Comparison of ENCODE assay signal across 15 cellular contexts in genomic region chr12:31900271-31900670, GRCh38. TPM values are rescaled to one million over a fixed set of nuclear protein-coding genes. Genes with fewer than 3 reads are reported as not detected.
A peak's percentile ranks its signal among the peaks of the same experiment; 100 is the strongest.
DNase-seq lines count a peak whose midpoint lies in the region; ATAC-seq, FAIRE-seq and TF ChIP-seq lines count a peak whose summit lies in the region.
"Had no signal": no experiment of that assay in that cellular context is flagged by ENCODE, and none has a peak within 500 bp of the region (broad histone marks: within the 10 kb centered on the region; RNA-seq: fewer than 3 reads in every experiment).

No MANE protein-coding gene starts in this region.

- H3K4me1 ChIP-seq in K562 (replicated peaks in 1 of 2; ENCODE audit: control insufficient read depth in 2 of 2, insufficient read depth in 2 of 2, low read length in 2 of 2) (peaks cover 19 to 21% of the 10 kb centered on the region in 2 experiments), GM23248 (ENCODE audit: insufficient read depth) (no peaks in the 10 kb centered on the region)

- in situ Hi-C loops in K562 (cut with MboI), result no loop called here
- in situ Hi-C loops in GM23248 (cut with MboI), result no loop called here

- H3K4me2 ChIP-seq in K562 (ENCODE audit: insufficient read depth, low read length), result no peak overlapping the region
- no peak overlapping the region for H3K4me2 ChIP-seq in GM23248 (ENCODE audit: unreplicated experiment)

- H4K20me1 ChIP-seq in K562 (replicated peaks; ENCODE audit: control insufficient read depth, insufficient read depth, low read length) (no peaks in the 10 kb centered on the region), GM23248 (ENCODE audit: insufficient read depth) (no peaks in the 10 kb centered on the region)

- POLR2A ChIA-PET in activated CD8-positive, alpha-beta T cell treated with anti-CD3 and anti-CD28 coated beads, Interleukin-2, amount 10 ng/mL, durations not matched to agents 7 days and 5 days (lab: Charles Lee), result no interaction called here
- POLR2A ChIA-PET in activated CD8-positive, alpha-beta T cell treated with anti-CD3 and anti-CD28 coated beads for 36 hours (lab: Charles Lee), result no interaction called here
- POLR2A ChIA-PET in K562 (lab: Yijun Ruan, JAX), result no interaction called here

- no peak for DNase-seq in activated CD8-positive, alpha-beta T cell treated with anti-CD3 and anti-CD28 coated beads, Interleukin-2, amount 10 ng/mL, durations not matched to agents 7 days and 5 days
- no peak for DNase-seq in activated CD8-positive, alpha-beta T cell treated with anti-CD3 and anti-CD28 coated beads for 36 hours
- DNase-seq in NB4 (ENCODE audit: low read depth) (peak; percentile 62), K562 (ENCODE audit: extremely low read depth in 1 of 4, low spot score in 3 of 4) (no peak), renal cortical epithelial cell (ENCODE audit: low read depth) (peak; percentile 9), GM23248 (no peak), MG63 (no peak), DMS53 treated with DMSO at 0.1 percent for 48 hours (lab: John Stamatoyannopoulos, UW; ENCODE audit: unreplicated experiment) (no peak)
- DNase-seq: CD4-positive, CD25-positive, alpha-beta regulatory T cell; DMS53; NCI-H1048; NCI-H524 treated with DMSO at 0.1 percent for 48 hours; PC-3; right lobe of liver had no signal

- H2AFZ ChIP-seq in K562 (ENCODE audit: low read depth, low read length) (no peak overlapping the region), GM23248 (no peak overlapping the region)

- no peak for TF ChIP-seq CTCF in activated CD8-positive, alpha-beta T cell treated with anti-CD3 and anti-CD28 coated beads for 36 hours (IDR thresholded peaks at IDR 0.05)
- TF ChIP-seq CTCF in NB4 (IDR thresholded peaks at IDR 0.05; ENCODE audit: low read depth, low read length) (no peak), K562 (IDR thresholded peaks at IDR 0.05 in 2 of 3, conservative IDR thresholded peaks at IDR 0.05 in 1 of 3; ENCODE audit: insufficient read depth in 2 of 3, low read depth in 1 of 3, low read length in 3 of 3) (no peak)

- peak overlapping the region; percentile 44 for H3K27ac Mint-ChIP-seq in activated CD8-positive, alpha-beta T cell treated with anti-CD3 and anti-CD28 coated beads, Interleukin-2, amount 10 ng/mL, durations not matched to agents 7 days and 5 days
- H3K27ac Mint-ChIP-seq in activated CD8-positive, alpha-beta T cell treated with anti-CD3 and anti-CD28 coated beads for 36 hours, result no peak overlapping the region
- H3K27ac Mint-ChIP-seq: CD4-positive, CD25-positive, alpha-beta regulatory T cell had no signal

- H3K4me1 Mint-ChIP-seq in activated CD8-positive, alpha-beta T cell treated with anti-CD3 and anti-CD28 coated beads, Interleukin-2, amount 10 ng/mL, durations not matched to agents 7 days and 5 days (ENCODE audit: low read depth), result peaks cover 45% of the 10 kb centered on the region
- peaks cover 34% of the 10 kb centered on the region for H3K4me1 Mint-ChIP-seq in activated CD8-positive, alpha-beta T cell treated with anti-CD3 and anti-CD28 coated beads for 36 hours (ENCODE audit: low read depth)

- no peaks in the 10 kb centered on the region for H3K79me2 ChIP-seq in K562 (ENCODE audit: control insufficient read depth, insufficient read depth, low read length)
- no peaks in the 10 kb centered on the region for H3K79me2 ChIP-seq in GM23248 (ENCODE audit: insufficient read depth)

- H3K9ac ChIP-seq in K562 (ENCODE audit: insufficient read depth in 1 of 2, low read depth in 2 of 2, low read length in 2 of 2) (no peak overlapping the region), GM23248 (no peak overlapping the region)

- H3K27me3 ChIP-seq in K562 (ENCODE audit: control insufficient read depth in 2 of 2, insufficient read depth in 2 of 2, low read length in 2 of 2) (no peaks in the 10 kb centered on the region), GM23248 (replicated peaks; ENCODE audit: insufficient read depth) (no peaks in the 10 kb centered on the region), MG63 (no peaks in the 10 kb centered on the region)
- H3K27me3 ChIP-seq: right lobe of liver had no signal

- CTCF ChIA-PET in activated CD8-positive, alpha-beta T cell treated with anti-CD3 and anti-CD28 coated beads, Interleukin-2, amount 10 ng/mL, durations not matched to agents 7 days and 5 days (lab: Charles Lee), result interaction anchor here (1.4 kb wide), 1 partner anchor 61 kb away, joined by 4 read pairs; no protein-coding TSS in a partner anchor
- CTCF ChIA-PET in activated CD8-positive, alpha-beta T cell treated with anti-CD3 and anti-CD28 coated beads for 36 hours (lab: Charles Lee), result no interaction called here
- CTCF ChIA-PET in K562 (lab: Yijun Ruan, JAX; ENCODE audit: low intra/inter-chr PET ratio), result no interaction called here

- H3K9me2 ChIP-seq in GM23248 (ENCODE audit: insufficient read depth), result no peaks in the 10 kb centered on the region

- peaks cover 48% of the 10 kb centered on the region for H3K36me3 Mint-ChIP-seq in activated CD8-positive, alpha-beta T cell treated with anti-CD3 and anti-CD28 coated beads, Interleukin-2, amount 10 ng/mL, durations not matched to agents 7 days and 5 days (ENCODE audit: low read depth)
- peaks cover 42% of the 10 kb centered on the region for H3K36me3 Mint-ChIP-seq in activated CD8-positive, alpha-beta T cell treated with anti-CD3 and anti-CD28 coated beads for 36 hours (ENCODE audit: low read depth)

- intact Hi-C loops in activated CD8-positive, alpha-beta T cell treated with anti-CD3 and anti-CD28 coated beads for 36 hours (cut with micrococcal nuclease), result no loop called here
- intact Hi-C loops in K562 (cut with micrococcal nuclease), result no loop called here

- no peaks in the 10 kb centered on the region for H3F3A ChIP-seq in GM23248 (ENCODE audit: insufficient read depth)

- H3K36me3 ChIP-seq in K562 (ENCODE audit: control insufficient read depth, insufficient read depth, low read length), result no peaks in the 10 kb centered on the region
- H3K36me3 ChIP-seq in GM23248 (ENCODE audit: low read depth), result no peaks in the 10 kb centered on the region
- H3K36me3 ChIP-seq in MG63, result no peaks in the 10 kb centered on the region
- H3K36me3 ChIP-seq: right lobe of liver had no signal

- H3K27me3 Mint-ChIP-seq in activated CD8-positive, alpha-beta T cell treated with anti-CD3 and anti-CD28 coated beads, Interleukin-2, amount 10 ng/mL, durations not matched to agents 7 days and 5 days (ENCODE audit: low read depth), result no peaks in the 10 kb centered on the region
- no peaks in the 10 kb centered on the region for H3K27me3 Mint-ChIP-seq in activated CD8-positive, alpha-beta T cell treated with anti-CD3 and anti-CD28 coated beads for 36 hours

- no peak for TF ChIP-seq RAD21 in K562 (CRISPR knock-in tag; conservative IDR thresholded peaks at IDR 0.05 in 1 of 2, IDR thresholded peaks at IDR 0.05 in 1 of 2)

- H3K27ac ChIP-seq in K562 (ENCODE audit: extremely low read depth, low read depth, low read length), result no peak overlapping the region
- no peak overlapping the region for H3K27ac ChIP-seq in GM23248
- H3K27ac ChIP-seq: right lobe of liver had no signal

- FAIRE-seq in K562 (lab: Jason Lieb, UNC), result peak; percentile 42
- FAIRE-seq: endometrium had no signal

- TF ChIP-seq POLR2A in NB4 (IDR thresholded peaks at IDR 0.05; ENCODE audit: extremely low read depth, insufficient read length) (no peak), K562 (conservative IDR thresholded peaks at IDR 0.05) (no peak)

- H3K4me3 Mint-ChIP-seq in activated CD8-positive, alpha-beta T cell treated with anti-CD3 and anti-CD28 coated beads, Interleukin-2, amount 10 ng/mL, durations not matched to agents 7 days and 5 days, result no peak overlapping the region
- H3K4me3 Mint-ChIP-seq in activated CD8-positive, alpha-beta T cell treated with anti-CD3 and anti-CD28 coated beads for 36 hours, result no peak overlapping the region
- H3K4me3 Mint-ChIP-seq: CD4-positive, CD25-positive, alpha-beta regulatory T cell had no signal

- ATAC-seq in activated CD8-positive, alpha-beta T cell treated with anti-CD3 and anti-CD28 coated beads, Interleukin-2, amount 10 ng/mL, durations not matched to agents 7 days and 5 days, result no peak
- ATAC-seq in activated CD8-positive, alpha-beta T cell treated with anti-CD3 and anti-CD28 coated beads for 36 hours, result no peak
- ATAC-seq in K562, result no peak
- ATAC-seq: PC-3, right lobe of liver had no signal

- H3K4me3 ChIP-seq in NB4 (ENCODE audit: low read depth, low read length), result no peak overlapping the region
- H3K4me3 ChIP-seq in K562, result no peak overlapping the region
- no peak overlapping the region for H3K4me3 ChIP-seq in GM23248
- H3K4me3 ChIP-seq in MG63, result no peak overlapping the region
- H3K4me3 ChIP-seq: right lobe of liver had no signal

- TF ChIP-seq EP300 in K562 (IDR thresholded peaks at IDR 0.05; ENCODE audit: low read length), result no peak

- no TSS peak for BruUV-seq in K562 (replicated peaks; lab: Mats Ljungman, UMichigan)

- H3K9me3 Mint-ChIP-seq in activated CD8-positive, alpha-beta T cell treated with anti-CD3 and anti-CD28 coated beads, Interleukin-2, amount 10 ng/mL, durations not matched to agents 7 days and 5 days (ENCODE audit: insufficient read depth), result peaks cover 29% of the 10 kb centered on the region
- H3K9me3 Mint-ChIP-seq in activated CD8-positive, alpha-beta T cell treated with anti-CD3 and anti-CD28 coated beads for 36 hours, result peaks cover 29% of the 10 kb centered on the region

- 76% methylated on average over 4 of the region's 4 CpGs for WGBS in K562 (ENCODE audit: insufficient coverage, low coverage, missing lambda C conversion rate)
- 54 to 57% methylated on average over 4 of the region's 4 CpGs for WGBS in GM23248 (ENCODE audit: low coverage in 1 of 2, low lambda C conversion rate in 2 of 2, missing lambda C conversion rate in 2 of 2), 2 experiments

- H3K9me1 ChIP-seq in K562 (ENCODE audit: control insufficient read depth, insufficient read depth, low read length), result no peaks in the 10 kb centered on the region

- no peaks in the 10 kb centered on the region; the same call in 1 of the 2 replicates for H3K9me3 ChIP-seq in K562 (replicated peaks; ENCODE audit: control insufficient read depth, insufficient read depth, low read depth, low read length)
- no peaks in the 10 kb centered on the region for H3K9me3 ChIP-seq in GM23248 (ENCODE audit: low read depth)
- no peaks in the 10 kb centered on the region for H3K9me3 ChIP-seq in MG63
- H3K9me3 ChIP-seq: right lobe of liver had no signal

RNA-seq across cellular contexts. Expression of gene RESF1, which starts 58.9 kb away (rescaled TPM):
- 100 to 1,000 TPM; 112 to 126 TPM for total RNA-seq in activated CD8-positive, alpha-beta T cell treated with anti-CD3 and anti-CD28 coated beads, Interleukin-2, amount 10 ng/mL, durations not matched to agents 7 days and 5 days
- 10 to 100 TPM; 70.8 to 83.3 TPM for total RNA-seq in activated CD8-positive, alpha-beta T cell treated with anti-CD3 and anti-CD28 coated beads for 36 hours
- total RNA-seq in K562 (2011; cell fraction: chromatin; rRNA removed; ENCODE audit: low replicate concordance), result 12.1 and 64.1 TPM in 2 replicates
- 15.3 and 18.7 TPM in 2 replicates for total RNA-seq in K562 (2011; cell fraction: nucleolus; rRNA removed)
- 24.8 and 26.9 TPM in 2 replicates for total RNA-seq in K562 (2011; cell fraction: nucleoplasm; rRNA removed)
- total RNA-seq in K562 (2014; rRNA removed), result 26.4 and 29.9 TPM in 2 replicates
- total RNA-seq in K562 (2014; rRNA removed; fragmentation: Illumina TruSeq; extraction: Trizol), result 72.9 and 91.0 TPM in 2 replicates
- 110 and 121 TPM in 2 replicates for total RNA-seq in K562 (2015; rRNA removed; fragmentation: Illumina TruSeq; extraction: Trizol)
- 51.2 and 52.4 TPM in 2 replicates for total RNA-seq in K562 (2021)
- 51.7 and 53.6 TPM in 2 replicates for polyA plus RNA-seq in K562 (2011; rRNA removed)
- 14.6 and 36.7 TPM in 2 replicates for polyA plus RNA-seq in K562 (2011; cell fraction: cytosol; rRNA removed)
- polyA plus RNA-seq in K562 (2011; cell fraction: nucleus; rRNA removed), result 32.3 and 54.2 TPM in 2 replicates
- polyA plus RNA-seq in K562 (2012), result 52.5 and 58.2 TPM in 2 replicates
- 52.6 and 70.6 TPM in 2 replicates for polyA plus RNA-seq in K562 (2014; fragmentation: Illumina TruSeq; extraction: Trizol)
- polyA plus RNA-seq in K562 (2014; fragmentation: Nextera tagmentation; extraction: Ambion mirVana), result 10 to 100 TPM; 21.5 to 30.1 TPM
- 50.3 and 62.0 TPM in 2 replicates for polyA plus RNA-seq in K562 (2014; rRNA removed)
- polyA minus RNA-seq in K562 (2011; rRNA and poly(A)+ RNA removed), result 89.2 and 132 TPM in 2 replicates
- polyA minus RNA-seq in K562 (2011; cell fraction: cytosol; rRNA and poly(A)+ RNA removed), result 30.2 and 45.1 TPM in 2 replicates
- polyA minus RNA-seq in K562 (2011; cell fraction: nucleus; rRNA and poly(A)+ RNA removed), result 33.1 and 72.0 TPM in 2 replicates
- total RNA-seq in renal cortical epithelial cell, result 20.5 and 88.5 TPM in 2 replicates
- total RNA-seq in GM23248 (2014; rRNA removed; shearing (Covaris generic)), result 6.3 and 8.3 TPM in 2 replicates
- polyA plus RNA-seq in GM23248 (2016; fragmentation: Nextera tagmentation; extraction: Ambion mirVana), result 6.6 and 8.4 TPM in 2 replicates
- total RNA-seq in MG63 (2014; rRNA removed; shearing (Covaris generic); ENCODE audit: low replicate concordance), result 9.5 and 17.7 TPM in 2 replicates

Comparison
In these comparisons a context has a peak if more than half of its experiments do, and no peak if none do; other contexts are left out.
1. DNase-seq: peak in NB4 (single experiment) and renal cortical epithelial cell (single experiment); none in activated CD8-positive, alpha-beta T cell treated with anti-CD3 and anti-CD28 coated beads, Interleukin-2, amount 10 ng/mL, durations not matched to agents 7 days and 5 days (single experiment), activated CD8-positive, alpha-beta T cell treated with anti-CD3 and anti-CD28 coated beads for 36 hours (single experiment), K562 (0 of 4), GM23248 (single experiment), MG63 (single experiment) and DMS53 treated with DMSO at 0.1 percent for 48 hours (single experiment).